9 cellular contexts compared by ENCODE assay signal in the genomic region with DNA sequence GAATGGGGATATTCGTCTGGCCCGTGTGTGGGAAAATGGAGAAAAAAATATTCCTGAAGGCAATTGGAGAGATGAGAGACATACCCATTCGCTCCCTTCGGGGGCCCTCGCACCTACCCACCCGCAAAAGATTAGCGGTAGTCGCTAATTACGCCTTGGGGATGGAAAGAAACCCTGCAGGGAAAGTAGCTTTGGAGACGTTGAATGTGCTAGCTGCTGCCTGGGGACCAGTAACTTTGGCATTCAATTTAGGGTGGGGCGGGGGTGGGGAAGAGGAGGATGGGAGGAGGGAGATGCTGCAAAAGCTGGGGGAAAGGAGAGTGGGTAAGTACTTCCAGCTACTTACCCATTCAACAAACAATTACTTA. TPM values are rescaled to one million over a fixed set of nuclear protein-coding genes. Genes with fewer than 3 reads are reported as not detected.
DNase-seq lines count a peak whose midpoint lies in the region; ATAC-seq, FAIRE-seq and TF ChIP-seq lines count a peak whose summit lies in the region.
"Had no signal": no experiment of that assay in that cellular context is flagged by ENCODE, and none has a peak within 500 bp of the region (broad histone marks: within the 10 kb centered on the region; RNA-seq: fewer than 3 reads in every experiment).

No MANE protein-coding gene starts in this region.

- DNase-seq in Panc1 (ENCODE audit: low read depth, low spot score) (no peak), foreskin fibroblast (no peak), NCI-H1105 (lab: John Stamatoyannopoulos, UW) (no peak), HTR-8/SVneo (ENCODE audit: insufficient read length, low spot score) (no peak), iPS-NIHi7 (ENCODE audit: extremely low spot score) (no peak)
- no peak for DNase-seq in stimulated activated effector memory CD8-positive, alpha-beta T cell treated with anti-CD3 and anti-CD28 coated beads, Interleukin-12 subunit alpha, Interleukin-12 subunit beta, amount 100 ng/mL, for 72 hours (ENCODE audit: low spot score in 2 of 2)

- peak overlapping the region; percentile 89 for H3K27ac Mint-ChIP-seq in stimulated activated effector memory CD8-positive, alpha-beta T cell treated with anti-CD3 and anti-CD28 coated beads, Interleukin-12 subunit alpha, Interleukin-12 subunit beta, amount 100 ng/mL, for 72 hours

- no peaks in the 10 kb centered on the region for H3K36me3 Mint-ChIP-seq in stimulated activated effector memory CD8-positive, alpha-beta T cell treated with anti-CD3 and anti-CD28 coated beads, Interleukin-12 subunit alpha, Interleukin-12 subunit beta, amount 100 ng/mL, for 72 hours

- H3K4me1 ChIP-seq in HEK293 (ENCODE audit: control insufficient read depth, insufficient read depth, low read length) = no peaks in the 10 kb centered on the region
- no peaks in the 10 kb centered on the region for H3K4me1 ChIP-seq in Panc1 (ENCODE audit: control insufficient read depth, insufficient read depth, low read length)

- CTCF ChIA-PET in HEK293 (lab: Yijun Ruan, JAX) (no interaction called here), Panc1 (lab: Charles Lee) (no interaction called here)

- H3K9me3 Mint-ChIP-seq in stimulated activated effector memory CD8-positive, alpha-beta T cell treated with anti-CD3 and anti-CD28 coated beads, Interleukin-12 subunit alpha, Interleukin-12 subunit beta, amount 100 ng/mL, for 72 hours = no peaks in the 10 kb centered on the region

- no TSS peak for BruUV-seq in Panc1 (replicated peaks; lab: Mats Ljungman, UMichigan)

- TF ChIP-seq CTCF in HEK293 (tag by site-specific recombination; IDR thresholded peaks at IDR 0.05) (no peak), Panc1 (IDR thresholded peaks at IDR 0.05) (no peak), foreskin fibroblast (IDR thresholded peaks at IDR 0.05; ENCODE audit: low read depth, low read length) (no peak)

- ATAC-seq in GM18508 (IDR thresholded peaks at IDR 0.05; ENCODE audit: insufficient read depth, unreplicated experiment) (peak; percentile 29), Panc1 (no peak)
- ATAC-seq in stimulated activated effector memory CD8-positive, alpha-beta T cell treated with anti-CD3 and anti-CD28 coated beads, Interleukin-12 subunit alpha, Interleukin-12 subunit beta, amount 100 ng/mL, for 72 hours = no peak

- no peaks in the 10 kb centered on the region for H3K4me1 Mint-ChIP-seq in stimulated activated effector memory CD8-positive, alpha-beta T cell treated with anti-CD3 and anti-CD28 coated beads, Interleukin-12 subunit alpha, Interleukin-12 subunit beta, amount 100 ng/mL, for 72 hours

- POLR2A ChIA-PET in HEK293 (lab: Yijun Ruan, JAX) (interaction anchor here (1.7 kb wide), 1 partner anchor 58 kb away, joined by 8 read pairs; the partner anchor contains the start of gene ZC3H12B), Panc1 (lab: Charles Lee) (no interaction called here)

- in situ Hi-C loops in Panc1 (cut with HindIII; ENCODE audit: low pct_unique_long_range_greater_than_20kb, low sequenced_read_pairs) = no loop called here

- no peak for FAIRE-seq in HTR-8/SVneo (lab: Jason Lieb, UNC)

- peak overlapping the region; percentile 96 for H3K4me3 Mint-ChIP-seq in stimulated activated effector memory CD8-positive, alpha-beta T cell treated with anti-CD3 and anti-CD28 coated beads, Interleukin-12 subunit alpha, Interleukin-12 subunit beta, amount 100 ng/mL, for 72 hours

- H3K27ac ChIP-seq in HEK293 (ENCODE audit: extremely low read depth, low read depth, low read length) (no peak overlapping the region), Panc1 (ENCODE audit: low read length) (no peak overlapping the region)
- H3K27ac ChIP-seq: VCaP had no signal

- H3K36me3 ChIP-seq in HEK293 (ENCODE audit: control insufficient read depth in 2 of 2, insufficient read depth in 1 of 2, low read length in 2 of 2) = no peaks in the 10 kb centered on the region
- H3K36me3 ChIP-seq in Panc1 (ENCODE audit: control insufficient read depth, insufficient read depth, low read length) = no peaks in the 10 kb centered on the region

- intact Hi-C loops in Panc1 (cut with micrococcal nuclease; ENCODE audit: unreplicated experiment) = no loop called here

- no peaks in the 10 kb centered on the region; the same call in none of the 2 replicates for H3K9me3 ChIP-seq in HEK293 (ENCODE audit: control insufficient read depth, insufficient read depth, low read depth, low read length)
- H3K9me3 ChIP-seq in Panc1 (ENCODE audit: control insufficient read depth, insufficient read depth, low read depth, low read length) = no peaks in the 10 kb centered on the region; the same call in 1 of the 2 replicates

- H3K4me3 ChIP-seq in HEK293 (ENCODE audit: low read depth, low read length) = peak overlapping the region; percentile 32
- peak overlapping the region; percentile 75 to 82 for H3K4me3 ChIP-seq in Panc1 (ENCODE audit: low read depth in 2 of 2, low read length in 2 of 2)
- peak overlapping the region; percentile 60 to 74 for H3K4me3 ChIP-seq in foreskin fibroblast (ENCODE audit: low read depth in 1 of 2, low read length in 2 of 2)

- no peaks in the 10 kb centered on the region for H3K27me3 ChIP-seq in Panc1 (ENCODE audit: control insufficient read depth, insufficient read depth, low read length)

TF ChIP-seq in HEK293, 187 proteins besides CTCF, POLR2A, EP300 and RAD21 (continues in another document):
- no peak for TF ChIP-seq GLI2 (tag by site-specific recombination; IDR thresholded peaks at IDR 0.05; ENCODE audit: borderline replicate concordance, low read depth)
- TF ChIP-seq SCRT2 (tag by site-specific recombination; IDR thresholded peaks at IDR 0.05) = 0 out of 2 replicates have a peak, but pooled peaks have one; percentile 7
- TF ChIP-seq, protein P1, sequence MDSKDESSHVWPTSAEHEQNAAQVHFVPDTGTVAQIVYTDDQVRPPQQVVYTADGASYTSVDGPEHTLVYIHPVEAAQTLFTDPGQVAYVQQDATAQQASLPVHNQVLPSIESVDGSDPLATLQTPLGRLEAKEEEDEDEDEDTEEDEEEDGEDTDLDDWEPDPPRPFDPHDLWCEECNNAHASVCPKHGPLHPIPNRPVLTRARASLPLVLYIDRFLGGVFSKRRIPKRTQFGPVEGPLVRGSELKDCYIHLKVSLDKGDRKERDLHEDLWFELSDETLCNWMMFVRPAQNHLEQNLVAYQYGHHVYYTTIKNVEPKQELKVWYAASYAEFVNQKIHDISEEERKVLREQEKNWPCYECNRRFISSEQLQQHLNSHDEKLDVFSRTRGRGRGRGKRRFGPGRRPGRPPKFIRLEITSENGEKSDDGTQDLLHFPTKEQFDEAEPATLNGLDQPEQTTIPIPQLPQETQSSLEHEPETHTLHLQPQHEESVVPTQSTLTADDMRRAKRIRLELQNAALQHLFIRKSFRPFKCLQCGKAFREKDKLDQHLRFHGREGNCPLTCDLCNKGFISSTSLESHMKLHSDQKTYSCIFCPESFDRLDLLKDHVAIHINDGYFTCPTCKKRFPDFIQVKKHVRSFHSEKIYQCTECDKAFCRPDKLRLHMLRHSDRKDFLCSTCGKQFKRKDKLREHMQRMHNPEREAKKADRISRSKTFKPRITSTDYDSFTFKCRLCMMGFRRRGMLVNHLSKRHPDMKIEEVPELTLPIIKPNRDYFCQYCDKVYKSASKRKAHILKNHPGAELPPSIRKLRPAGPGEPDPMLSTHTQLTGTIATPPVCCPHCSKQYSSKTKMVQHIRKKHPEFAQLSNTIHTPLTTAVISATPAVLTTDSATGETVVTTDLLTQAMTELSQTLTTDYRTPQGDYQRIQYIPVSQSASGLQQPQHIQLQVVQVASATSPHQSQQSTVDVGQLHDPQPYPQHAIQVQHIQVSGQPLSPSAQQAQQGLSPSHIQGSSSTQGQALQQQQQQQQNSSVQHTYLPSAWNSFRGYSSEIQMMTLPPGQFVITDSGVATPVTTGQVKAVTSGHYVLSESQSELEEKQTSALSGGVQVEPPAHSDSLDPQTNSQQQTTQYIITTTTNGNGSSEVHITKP (tag by site-specific recombination; IDR thresholded peaks at IDR 0.05) = no peak
- no peak for TF ChIP-seq ZNF148 (tag by site-specific recombination; IDR thresholded peaks at IDR 0.05; ENCODE audit: borderline replicate concordance)
- no peak for TF ChIP-seq ZBTB7A (tag by site-specific recombination; IDR thresholded peaks at IDR 0.05; ENCODE audit: low read depth)
- TF ChIP-seq ZFP3 (tag by site-specific recombination; IDR thresholded peaks at IDR 0.05; ENCODE audit: low read depth) = no peak
- TF ChIP-seq SP3 (tag by site-specific recombination; IDR thresholded peaks at IDR 0.05) = 0 out of 2 replicates have a peak, but pooled peaks have one; percentile 13
- no peak for TF ChIP-seq ZNF16 (tag by site-specific recombination; IDR thresholded peaks at IDR 0.05; ENCODE audit: low read depth)

RNA-seq across cellular contexts. Expression of gene ZC4H2, which starts 0.4 kb away (rescaled TPM):
- 11.7 TPM for total RNA-seq in Panc1 (2021; ENCODE audit: unreplicated experiment)
- polyA plus RNA-seq in Panc1 (2012; ENCODE audit: insufficient read length) = 7.7 TPM

RNA-seq across cellular contexts. Expression of gene ZC3H12B, which starts 58.0 kb away (rescaled TPM):
- 4.0 TPM for total RNA-seq in Panc1 (2021; ENCODE audit: unreplicated experiment)
- 2.7 TPM for polyA plus RNA-seq in Panc1 (2012; ENCODE audit: insufficient read length)
